Comparison of ENCODE assay signal across 11 cellular contexts in genomic region chr10:30454744-30455498, GRCh38. TPM values are rescaled to one million over a fixed set of nuclear protein-coding genes. Genes with fewer than 3 reads are reported as not detected.
DNase-seq lines count a peak whose midpoint lies in the region; ATAC-seq, FAIRE-seq and TF ChIP-seq lines count a peak whose summit lies in the region.
"Had no signal": no experiment of that assay in that cellular context is flagged by ENCODE, and none has a peak within 500 bp of the region (broad histone marks: within the 10 kb centered on the region; RNA-seq: fewer than 3 reads in every experiment).

No MANE protein-coding gene starts in this region.

- intact Hi-C loops in activated CD4-positive, alpha-beta T cell treated with anti-CD3 and anti-CD28 coated beads, Interleukin-2, amount 10 ng/mL, durations not matched to agents 24 days and 14 days (cut with micrococcal nuclease), result no loop called here
- intact Hi-C loops in MCF 10A (cut with micrococcal nuclease), result loop anchor here (1.0 kb wide), 1 partner anchor 41 kb away; no protein-coding TSS in a partner anchor

- BruUV-seq in MCF 10A (replicated peaks; lab: Mats Ljungman, UMichigan), result no TSS peak

- no peak for FAIRE-seq in frontal cortex (lab: Jason Lieb, UNC)
- FAIRE-seq: A204.1, TTC549 had no signal

- ATAC-seq in lung (ENCODE audit: insufficient read depth, low FRiP score) (peak; percentile 55), foreskin keratinocyte (no peak), HG03457 (IDR thresholded peaks at IDR 0.05; ENCODE audit: unreplicated experiment) (no peak)

- H3K9me3 Mint-ChIP-seq in activated CD4-positive, alpha-beta T cell treated with anti-CD3 and anti-CD28 coated beads, Interleukin-2, amount 10 ng/mL, durations not matched to agents 24 days and 14 days, result no peaks in the 10 kb centered on the region
- H3K9me3 Mint-ChIP-seq in MCF 10A (ENCODE audit: unreplicated experiment), result no peaks in the 10 kb centered on the region

- TF ChIP-seq EP300 in tibial nerve (IDR thresholded peaks at IDR 0.05), result peak; percentile 96 to 99

- H3K4me3 Mint-ChIP-seq in activated CD4-positive, alpha-beta T cell treated with anti-CD3 and anti-CD28 coated beads, Interleukin-2, amount 10 ng/mL, durations not matched to agents 24 days and 14 days, result peak overlapping the region; percentile 0
- H3K4me3 Mint-ChIP-seq in MCF 10A (ENCODE audit: unreplicated experiment), result peak overlapping the region; percentile 23

- H3K4me1 ChIP-seq in lung (ENCODE audit: control insufficient read depth in 2 of 2, insufficient read depth in 2 of 2, low read length in 2 of 2), result peaks cover 10 to 13% of the 10 kb centered on the region in 2 donors
- peaks cover 11 to 71% (median 35%) of the 10 kb centered on the region in 4 donors for H3K4me1 ChIP-seq in tibial nerve
- H3K4me1 ChIP-seq in foreskin keratinocyte, result no peaks in the 10 kb centered on the region

- peaks cover 50% of the 10 kb centered on the region for H3K36me3 Mint-ChIP-seq in activated CD4-positive, alpha-beta T cell treated with anti-CD3 and anti-CD28 coated beads, Interleukin-2, amount 10 ng/mL, durations not matched to agents 24 days and 14 days (ENCODE audit: low read depth)
- H3K36me3 Mint-ChIP-seq in MCF 10A (ENCODE audit: insufficient read depth, unreplicated experiment), result peaks cover 43% of the 10 kb centered on the region

- CTCF ChIA-PET in MCF 10A (lab: Yijun Ruan, JAX), result interaction anchor here (0.6 kb wide), 2 partner anchors 41 to 1674 kb away, joined by 4 to 5 read pairs; no protein-coding TSS in a partner anchor

- peak overlapping the region; percentile 13 for H3K27ac Mint-ChIP-seq in activated CD4-positive, alpha-beta T cell treated with anti-CD3 and anti-CD28 coated beads, Interleukin-2, amount 10 ng/mL, durations not matched to agents 24 days and 14 days
- H3K27ac Mint-ChIP-seq in MCF 10A (ENCODE audit: low read depth, unreplicated experiment), result peak overlapping the region; percentile 77

- no peak for DNase-seq in activated CD4-positive, alpha-beta T cell treated with anti-CD3 and anti-CD28 coated beads, Interleukin-2, amount 10 ng/mL, durations not matched to agents 24 days and 14 days
- DNase-seq in activated CD4-positive, alpha-beta T cell treated with anti-CD3 and anti-CD28 coated beads, Interleukin-2, amount 50 U/mL, for 4 hours, result no peak
- DNase-seq in MCF 10A (ENCODE audit: unreplicated experiment) (peak; percentile 80), lung (ENCODE audit: low spot score) (no peak), tibial nerve (ENCODE audit: low spot score in 2 of 2) (no peak), frontal cortex (ENCODE audit: low spot score in 2 of 2) (no peak), foreskin keratinocyte (no peak)
- DNase-seq: MV-4-11 had no signal

- POLR2A ChIA-PET in MCF 10A (lab: Yijun Ruan, JAX), result interaction anchor here (0.5 to 2.1 kb wide), 9 partner anchors 9 to 475 kb away, joined by 3 to 12 read pairs (median 4); partner anchors contain the start of gene MAP3K8

- H3K9me3 ChIP-seq in lung (ENCODE audit: control insufficient read depth in 2 of 2, insufficient read depth in 1 of 2, low read length in 1 of 2), result no peaks in the 10 kb centered on the region
- H3K9me3 ChIP-seq in tibial nerve, result no peaks in the 10 kb centered on the region

- peaks cover 27% of the 10 kb centered on the region for H3K4me1 Mint-ChIP-seq in activated CD4-positive, alpha-beta T cell treated with anti-CD3 and anti-CD28 coated beads, Interleukin-2, amount 10 ng/mL, durations not matched to agents 24 days and 14 days
- H3K4me1 Mint-ChIP-seq in MCF 10A (ENCODE audit: insufficient read depth, unreplicated experiment), result peaks cover 24% of the 10 kb centered on the region

- no peaks in the 10 kb centered on the region for H3K27me3 ChIP-seq in lung (ENCODE audit: control insufficient read depth, insufficient read depth)
- H3K27me3 ChIP-seq in tibial nerve, result no peaks in the 10 kb centered on the region
- no peaks in the 10 kb centered on the region for H3K27me3 ChIP-seq in foreskin keratinocyte

- H3K36me3 ChIP-seq in lung (ENCODE audit: control insufficient read depth in 2 of 2, insufficient read depth in 2 of 2, low read length in 2 of 2), result peaks cover 25 to 35% of the 10 kb centered on the region in 2 donors
- H3K36me3 ChIP-seq in tibial nerve, result peaks cover 0 to 59% (median 8%) of the 10 kb centered on the region in 3 donors

- H3K27me3 Mint-ChIP-seq in activated CD4-positive, alpha-beta T cell treated with anti-CD3 and anti-CD28 coated beads, Interleukin-2, amount 10 ng/mL, durations not matched to agents 24 days and 14 days, result no peaks in the 10 kb centered on the region
- H3K27me3 Mint-ChIP-seq in MCF 10A (ENCODE audit: insufficient read depth, unreplicated experiment), result no peaks in the 10 kb centered on the region

- 33 to 43% methylated on average over 3 of the region's 3 CpGs for WGBS in lung, 2 donors
- WGBS in tibial nerve, 2 donors, result 4 to 10% methylated on average over 3 of the region's 3 CpGs

- TF ChIP-seq POLR2A in tibial nerve (IDR thresholded peaks at IDR 0.05), result no peak

- H3K27ac ChIP-seq in lung (ENCODE audit: low read depth in 1 of 2, low read length in 1 of 2) (peak overlapping the region; percentile 40 to 58), tibial nerve (peak overlapping the region; percentile 58 to 91 (median 79)), foreskin keratinocyte (no peak overlapping the region)

- TF ChIP-seq CTCF in MCF 10A (IDR thresholded peaks at IDR 0.05; ENCODE audit: unreplicated experiment) (no peak), lung (IDR thresholded peaks at IDR 0.05; ENCODE audit: control extremely low read depth, extremely low read depth) (no peak), tibial nerve (IDR thresholded peaks at IDR 0.05) (no peak), foreskin keratinocyte (conservative IDR thresholded peaks at IDR 0.05) (no peak)

- no peak overlapping the region for H3K4me3 ChIP-seq in lung
- H3K4me3 ChIP-seq in tibial nerve, result no peak overlapping the region

RNA-seq across cellular contexts. Expression of gene MAP3K8, which starts 20.9 kb away (rescaled TPM):
- 20.9 and 22.0 TPM in 2 replicates for total RNA-seq in activated CD4-positive, alpha-beta T cell treated with anti-CD3 and anti-CD28 coated beads, Interleukin-2, amount 10 ng/mL, durations not matched to agents 24 days and 14 days
- total RNA-seq in MCF 10A (2022) (1.5 and 2.2 TPM in 2 replicates), lung (10 to 100 TPM; 49.3 to 51.7 TPM), tibial nerve (10 to 100 TPM; 44.7 to 74.1 (median 56.2) TPM), frontal cortex (4.9 TPM), foreskin keratinocyte (1.2 and 2.1 TPM in 2 replicates)
- polyA plus RNA-seq in lung (10 to 100 TPM; 37.0 to 77.9 TPM), foreskin keratinocyte (1.5 and 1.8 TPM in 2 replicates)
